Comparison of ENCODE assay signal across 24 cellular contexts in genomic region chr3:64289622-64290021, GRCh38.
"Had no signal": no experiment of that assay in that cellular context is flagged by ENCODE, and none has a peak within 500 bp of the region (broad histone marks: within the 10 kb centered on the region; RNA-seq: fewer than 3 reads in every experiment).

No MANE protein-coding gene starts in this region.

- H3K4me3 ChIP-seq: left lung, lower lobe of right lung, pancreas, prostate gland, spleen, tibial nerve, uterus had no signal

- H3K9me3 ChIP-seq: left lung, lower lobe of right lung, pancreas, prostate gland, spleen, tibial nerve, uterus had no signal

- H3K36me3 ChIP-seq: left lung, lower lobe of right lung, pancreas, prostate gland, spleen, tibial nerve, uterus had no signal

- H3K27me3 ChIP-seq: left lung, pancreas, spleen, tibial nerve, uterus had no signal

- DNase-seq: hypothalamus; immature natural killer cell; kidney; left colon; left lung; lower lobe of right lung; mesendoderm; naive B cell; natural killer cell; nephron progenitor cell; pancreas; posterior cingulate gyrus; retina; right cardiac atrium; small intestine; spleen; stimulated activated CD4-positive, alpha-beta T cell treated with anti-CD3 and anti-CD28 coated beads, Interleukin-4, amount 100 ng/mL, for 24 hours; stimulated activated naive CD4-positive, alpha-beta T cell; substantia nigra; uterus had no signal

- H3K27ac ChIP-seq: left lung, lower lobe of right lung, pancreas, prostate gland, spleen, tibial nerve, uterus had no signal

- H3K4me1 ChIP-seq: pancreas, prostate gland, spleen, uterus had no signal

- ATAC-seq: left colon; lower lobe of right lung; natural killer cell; pancreas; right cardiac atrium; sciatic nerve; stimulated activated effector memory CD8-positive, alpha-beta T cell treated with anti-CD3 and anti-CD28 coated beads, Interleukin-12 subunit alpha, Interleukin-12 subunit beta, amount 100 ng/mL, for 72 hours had no signal
